Comparison of ENCODE assay signal across 27 cellular contexts in the genomic region with DNA sequence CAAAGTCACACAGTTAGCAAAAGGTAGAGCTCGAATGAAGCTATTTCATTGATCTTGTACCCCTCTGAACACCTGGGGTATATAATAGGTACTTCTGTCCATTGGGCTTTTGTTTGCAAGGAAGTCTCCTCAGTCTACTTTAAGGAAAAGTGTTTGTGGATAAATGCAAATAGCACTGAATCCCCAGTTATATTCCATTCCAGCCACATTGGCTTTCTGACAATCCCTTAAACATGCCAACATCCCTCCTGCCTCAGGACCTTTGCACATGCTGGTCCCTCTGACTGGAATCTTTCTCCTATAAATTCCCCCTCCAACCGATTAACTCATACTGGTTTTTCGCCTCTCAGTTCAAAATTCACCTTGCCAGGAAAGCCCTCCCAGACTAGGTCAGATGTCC. TPM values are rescaled to one million over a fixed set of nuclear protein-coding genes. Genes with fewer than 3 reads are reported as not detected.
DNase-seq lines count a peak whose midpoint lies in the region; ATAC-seq, FAIRE-seq and TF ChIP-seq lines count a peak whose summit lies in the region.
"Had no signal": no experiment of that assay in that cellular context is flagged by ENCODE, and none has a peak within 500 bp of the region (broad histone marks: within the 10 kb centered on the region; RNA-seq: fewer than 3 reads in every experiment).

No MANE protein-coding gene starts in this region.

- H2BK120ac ChIP-seq in neuronal stem cell (ENCODE audit: low read depth, low read length) = no peak overlapping the region

- peaks cover 0 to 2% of the 10 kb centered on the region in 2 donors for H3K9me3 Mint-ChIP-seq in activated T-cell treated with anti-CD3 and anti-CD28 coated beads, Interleukin-2, amount 50 U/mL, for 72 hours
- H3K9me3 Mint-ChIP-seq in activated T-helper 1 cell treated with anti-CD3 and anti-CD28 coated beads, Interleukin-12 subunit alpha, Interleukin-12 subunit beta, Interleukin-2, Interleukin-4 antibody, amounts not matched to agents 30 ng/mL and 10 ng/mL and 1 ng/mL, durations not matched to agents 14 hours and 24 hours and 36 hours = no peaks in the 10 kb centered on the region
- H3K9me3 Mint-ChIP-seq: CD4-positive, alpha-beta T cell; GM23338 had no signal

- H3K4me3 Mint-ChIP-seq in activated T-cell treated with anti-CD3 and anti-CD28 coated beads, Interleukin-2, amount 50 U/mL, for 72 hours = no peak overlapping the region
- H3K4me3 Mint-ChIP-seq in activated T-helper 1 cell treated with anti-CD3 and anti-CD28 coated beads, Interleukin-12 subunit alpha, Interleukin-12 subunit beta, Interleukin-2, Interleukin-4 antibody, amounts not matched to agents 30 ng/mL and 10 ng/mL and 1 ng/mL, durations not matched to agents 14 hours and 24 hours and 36 hours = no peak overlapping the region
- H3K4me3 Mint-ChIP-seq: CD4-positive, alpha-beta T cell; GM23338 had no signal

- intact Hi-C loops in activated T-helper 1 cell treated with anti-CD3 and anti-CD28 coated beads, Interleukin-12 subunit alpha, Interleukin-12 subunit beta, Interleukin-2, Interleukin-4 antibody, amounts not matched to agents 30 ng/mL and 10 ng/mL and 1 ng/mL, durations not matched to agents 14 hours and 24 hours and 36 hours (cut with micrococcal nuclease) = no loop called here

- H3K14ac ChIP-seq in neuronal stem cell (ENCODE audit: low read length) = no peak overlapping the region

- H3K27me3 ChIP-seq in neuronal stem cell (ENCODE audit: control insufficient read depth in 3 of 3, insufficient read depth in 3 of 3, low read depth in 1 of 3, low read length in 3 of 3) = no peaks in the 10 kb centered on the region
- H3K27me3 ChIP-seq: BLaER1, MG63, SJSA1 had no signal

- no peak overlapping the region for H2BK15ac ChIP-seq in neuronal stem cell (ENCODE audit: low read length)

- H2AK5ac ChIP-seq in neuronal stem cell (ENCODE audit: low read depth, low read length) = no peak overlapping the region

- H3K27ac ChIP-seq in epithelial cell of prostate (peak overlapping the region; percentile 69), neuronal stem cell (replicated peaks; ENCODE audit: low read length) (no peak overlapping the region)
- H3K27ac ChIP-seq: BLaER1, SJSA1 had no signal

- no peak overlapping the region for H3K4ac ChIP-seq in neuronal stem cell (ENCODE audit: low read length)

- H2BK5ac ChIP-seq in neuronal stem cell (ENCODE audit: low read length) = no peak overlapping the region

- no peak overlapping the region for H3K23ac ChIP-seq in neuronal stem cell (ENCODE audit: low read depth, low read length, poor library complexity)

- no peak overlapping the region for H3K4me3 ChIP-seq in neuronal stem cell (ENCODE audit: low read length in 2 of 2)
- H3K4me3 ChIP-seq: BLaER1, GM23338, MG63, SJSA1 had no signal

- no peak overlapping the region for H2BK12ac ChIP-seq in neuronal stem cell (ENCODE audit: low read length)

- H2AFZ ChIP-seq in neuronal stem cell (ENCODE audit: low read length) = no peak overlapping the region
- H2AFZ ChIP-seq: GM23338 had no signal

- no peak overlapping the region for H3K4me2 ChIP-seq in neuronal stem cell (ENCODE audit: insufficient read depth, low read length, poor library complexity, severe bottlenecking)
- H3K4me2 ChIP-seq: BLaER1, GM23338 had no signal

- no CpG with 5 or more reads among the region's 3 CpGs for WGBS in neuronal stem cell (ENCODE audit: extremely low coverage in 2 of 2, insufficient read length in 2 of 2, insufficient replicate concordance in 1 of 2), 2 donors

- peaks cover 24 to 35% of the 10 kb centered on the region in 2 donors for H3K36me3 Mint-ChIP-seq in activated T-cell treated with anti-CD3 and anti-CD28 coated beads, Interleukin-2, amount 50 U/mL, for 72 hours (ENCODE audit: insufficient read depth in 2 of 2)
- H3K36me3 Mint-ChIP-seq in activated T-helper 1 cell treated with anti-CD3 and anti-CD28 coated beads, Interleukin-12 subunit alpha, Interleukin-12 subunit beta, Interleukin-2, Interleukin-4 antibody, amounts not matched to agents 30 ng/mL and 10 ng/mL and 1 ng/mL, durations not matched to agents 14 hours and 24 hours and 36 hours (ENCODE audit: low read depth) = peaks cover 66% of the 10 kb centered on the region

- ATAC-seq in activated T-cell treated with anti-CD3 and anti-CD28 coated beads, Interleukin-2, amount 50 U/mL, for 72 hours (replicated peaks in 1 of 2) = no peak
- ATAC-seq: GM23338, Right ventricle myocardium inferior had no signal

- no peaks in the 10 kb centered on the region for H3K27me3 Mint-ChIP-seq in activated T-cell treated with anti-CD3 and anti-CD28 coated beads, Interleukin-2, amount 50 U/mL, for 72 hours (ENCODE audit: low read depth)
- H3K27me3 Mint-ChIP-seq in activated T-helper 1 cell treated with anti-CD3 and anti-CD28 coated beads, Interleukin-12 subunit alpha, Interleukin-12 subunit beta, Interleukin-2, Interleukin-4 antibody, amounts not matched to agents 30 ng/mL and 10 ng/mL and 1 ng/mL, durations not matched to agents 14 hours and 24 hours and 36 hours (ENCODE audit: insufficient read depth) = no peaks in the 10 kb centered on the region
- H3K27me3 Mint-ChIP-seq: CD4-positive, alpha-beta T cell had no signal

- DNase-seq in activated T-cell treated with anti-CD3 and anti-CD28 coated beads, Interleukin-2, amount 50 U/mL, for 72 hours = no peak
- DNase-seq in activated T-cell treated with anti-CD3 and anti-CD28 coated beads for 4 hours (no peak), GM12892 (ENCODE audit: insufficient read length) (no peak), epithelial cell of prostate (ENCODE audit: low read depth, low spot score) (no peak), neuronal stem cell (ENCODE audit: low spot score) (no peak), activated gamma-delta T cell (lab: John Stamatoyannopoulos, UW) (no peak), HK-2 (ENCODE audit: unreplicated experiment) (no peak)
- DNase-seq in activated T-helper 1 cell treated with anti-CD3 and anti-CD28 coated beads, Interleukin-12 subunit alpha, Interleukin-12 subunit beta, Interleukin-2, Interleukin-4 antibody, amounts not matched to agents 30 ng/mL and 10 ng/mL and 1 ng/mL, durations not matched to agents 14 hours and 24 hours and 36 hours (ENCODE audit: low spot score) = no peak
- DNase-seq: CD4-positive, alpha-beta T cell; COR-L47; DMS 273 treated with DMSO at 0.1 percent for 48 hours; DND-41; MG63; NCI-H1417; NCI-H1694 treated with DMSO at 0.1 percent for 48 hours; NCI-H2081 treated with DMSO at 0.1 percent for 48 hours; NCI-H2171 treated with DMSO at 0.1 percent for 48 hours; NCI-H524 treated with DMSO at 0.1 percent for 48 hours; NCI-H82; OCI-M1 had no signal

- no peak overlapping the region for H3K9ac ChIP-seq in neuronal stem cell (ENCODE audit: low read depth, low read length, poor library complexity)
- H3K9ac ChIP-seq: BLaER1 had no signal

- TF ChIP-seq POLR2A in GM12892 (IDR thresholded peaks at IDR 0.05; ENCODE audit: low read depth, low read length) = peak; percentile 22; the same call in 1 of the 2 replicates

- H4K91ac ChIP-seq in neuronal stem cell (ENCODE audit: low read depth, low read length, poor library complexity) = no peak overlapping the region

- no peaks in the 10 kb centered on the region for H3K79me1 ChIP-seq in neuronal stem cell (ENCODE audit: low read depth, low read length)

- H3K27ac Mint-ChIP-seq in activated T-cell treated with anti-CD3 and anti-CD28 coated beads, Interleukin-2, amount 50 U/mL, for 72 hours = peak overlapping the region; percentile 52
- peak overlapping the region; percentile 53 for H3K27ac Mint-ChIP-seq in activated T-helper 1 cell treated with anti-CD3 and anti-CD28 coated beads, Interleukin-12 subunit alpha, Interleukin-12 subunit beta, Interleukin-2, Interleukin-4 antibody, amounts not matched to agents 30 ng/mL and 10 ng/mL and 1 ng/mL, durations not matched to agents 14 hours and 24 hours and 36 hours
- H3K27ac Mint-ChIP-seq: CD4-positive, alpha-beta T cell; GM23338 had no signal

- H3K4me1 ChIP-seq in neuronal stem cell (ENCODE audit: control insufficient read depth in 2 of 2, insufficient read depth in 1 of 2, low read depth in 1 of 2, low read length in 2 of 2) = no peaks in the 10 kb centered on the region
- H3K4me1 ChIP-seq: BLaER1 had no signal

- no peak overlapping the region for H3K18ac ChIP-seq in neuronal stem cell (ENCODE audit: low read length)

- H3K9me3 ChIP-seq in neuronal stem cell (replicated peaks in 1 of 2; ENCODE audit: control insufficient read depth in 2 of 2, insufficient read depth in 1 of 2, low read depth in 1 of 2, low read length in 2 of 2) = no peaks in the 10 kb centered on the region
- H3K9me3 ChIP-seq: MG63, SJSA1 had no signal

- no peak for FAIRE-seq in GM12892 (lab: Jason Lieb, UNC)
- FAIRE-seq: GM12891, GM18507, RCC 7860 had no signal

- H4K8ac ChIP-seq in neuronal stem cell (ENCODE audit: low read depth, low read length) = no peak overlapping the region

- H3K36me3 ChIP-seq in neuronal stem cell (replicated peaks in 1 of 2; ENCODE audit: control insufficient read depth in 2 of 2, insufficient read depth in 2 of 2, low read length in 2 of 2) = peaks cover 0 to 10% of the 10 kb centered on the region in 2 donors
- H3K36me3 ChIP-seq: BLaER1 had no signal

- peaks cover 44% of the 10 kb centered on the region for H3K4me1 Mint-ChIP-seq in activated T-cell treated with anti-CD3 and anti-CD28 coated beads, Interleukin-2, amount 50 U/mL, for 72 hours (ENCODE audit: low read depth)
- H3K4me1 Mint-ChIP-seq in activated T-helper 1 cell treated with anti-CD3 and anti-CD28 coated beads, Interleukin-12 subunit alpha, Interleukin-12 subunit beta, Interleukin-2, Interleukin-4 antibody, amounts not matched to agents 30 ng/mL and 10 ng/mL and 1 ng/mL, durations not matched to agents 14 hours and 24 hours and 36 hours (ENCODE audit: low read depth) = peaks cover 43% of the 10 kb centered on the region

RNA-seq across cellular contexts. Expression of gene DUSP5, which starts 17.1 kb away (rescaled TPM):
- total RNA-seq in activated T-cell treated with anti-CD3 and anti-CD28 coated beads, Interleukin-2, amount 50 U/mL, for 72 hours = 100 to 1,000 TPM; 122 to 242 TPM
- 59.6 TPM for polyA plus RNA-seq in GM12892 (2012; ENCODE audit: missing spikeins)
- 140 and 141 TPM in 2 replicates for total RNA-seq in activated T-helper 1 cell treated with anti-CD3 and anti-CD28 coated beads, Interleukin-12 subunit alpha, Interleukin-12 subunit beta, Interleukin-2, Interleukin-4 antibody, amounts not matched to agents 30 ng/mL and 10 ng/mL and 1 ng/mL, durations not matched to agents 14 hours and 24 hours and 36 hours
- polyA plus RNA-seq in neuronal stem cell (2013, experiment 1 of 2) = 1.4 TPM
- polyA plus RNA-seq in neuronal stem cell (2013, experiment 2 of 2) = 1.6 TPM

RNA-seq across cellular contexts. Expression of gene SMC3, which starts 52.6 kb away (rescaled TPM):
- 10 to 100 TPM; 79.7 to 85.6 TPM for total RNA-seq in activated T-cell treated with anti-CD3 and anti-CD28 coated beads, Interleukin-2, amount 50 U/mL, for 72 hours
- polyA plus RNA-seq in GM12892 (2012; ENCODE audit: missing spikeins) = 55.8 TPM
- 74.5 and 77.9 TPM in 2 replicates for total RNA-seq in activated T-helper 1 cell treated with anti-CD3 and anti-CD28 coated beads, Interleukin-12 subunit alpha, Interleukin-12 subunit beta, Interleukin-2, Interleukin-4 antibody, amounts not matched to agents 30 ng/mL and 10 ng/mL and 1 ng/mL, durations not matched to agents 14 hours and 24 hours and 36 hours
- polyA plus RNA-seq in neuronal stem cell (2013, experiment 1 of 2) = 85.0 TPM
- 86.3 TPM for polyA plus RNA-seq in neuronal stem cell (2013, experiment 2 of 2)
